Comparison of ENCODE assay signal across 15 cellular contexts in the genomic region with DNA sequence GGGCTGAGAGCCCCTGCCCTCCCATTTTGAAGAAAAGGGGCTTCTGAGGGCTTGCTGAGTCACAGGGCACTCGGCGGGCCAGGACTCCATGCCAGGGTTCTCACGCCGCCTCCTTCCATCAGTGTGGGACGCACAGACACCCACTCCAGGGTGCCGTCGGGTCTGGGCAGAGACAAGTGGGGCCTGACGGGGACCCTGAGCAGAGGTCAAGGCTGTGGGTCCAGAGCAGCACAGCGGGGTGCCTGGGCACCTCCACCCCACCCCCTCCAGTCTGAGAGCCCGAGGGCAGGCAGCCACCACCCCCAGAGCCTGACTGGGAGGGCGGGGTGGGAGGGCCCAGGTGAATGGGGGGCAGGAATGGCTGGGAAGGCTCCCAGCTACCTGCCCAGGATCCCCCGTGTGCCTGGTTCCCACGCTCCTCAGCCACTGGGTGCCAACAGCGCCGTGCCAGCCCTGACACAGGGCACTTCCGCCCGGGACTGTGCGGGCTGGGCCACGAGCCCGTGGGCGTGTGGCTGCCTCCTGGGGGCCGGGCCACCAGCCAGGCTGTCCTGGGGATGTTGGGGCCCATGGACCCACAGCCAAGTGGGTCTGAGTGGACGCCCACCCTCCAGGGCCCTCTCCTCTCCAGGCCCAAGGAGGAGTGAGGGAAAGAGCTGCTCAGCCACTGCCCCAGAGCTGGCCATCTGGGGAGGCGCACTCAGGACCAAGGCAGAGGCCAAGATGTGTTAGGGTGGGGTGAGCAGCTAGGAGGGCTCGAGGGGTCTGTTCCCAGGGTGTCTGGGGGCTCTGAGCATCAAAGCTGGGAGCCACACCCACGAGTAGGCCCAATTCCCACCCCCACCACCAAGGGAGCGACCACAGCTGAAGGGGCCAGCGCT. TPM values are rescaled to one million over a fixed set of nuclear protein-coding genes. Genes with fewer than 3 reads are reported as not detected.
DNase-seq lines count a peak whose midpoint lies in the region; ATAC-seq and TF ChIP-seq lines count a peak whose summit lies in the region.
"Had no signal": no experiment of that assay in that cellular context is flagged by ENCODE, and none has a peak within 500 bp of the region (broad histone marks: within the 10 kb centered on the region; RNA-seq: fewer than 3 reads in every experiment).

No MANE protein-coding gene starts in this region.

- POLR2A ChIA-PET in IMR-90 (lab: Charles Lee; ENCODE audit: unreplicated experiment) = no interaction called here

- H2BK120ac ChIP-seq in IMR-90 (ENCODE audit: low read depth, low read length) = no peak overlapping the region

- H3K36me3 ChIP-seq in IMR-90 (ENCODE audit: control insufficient read depth, insufficient read depth, low read length) (no peaks in the 10 kb centered on the region), esophagus (ENCODE audit: control insufficient read depth in 2 of 2, insufficient read depth in 2 of 2, low read length in 1 of 2) (no peaks in the 10 kb centered on the region), rectal smooth muscle tissue (ENCODE audit: control insufficient read depth, insufficient read depth, low read length) (no peaks in the 10 kb centered on the region), GM23338 (ENCODE audit: insufficient read depth) (no peaks in the 10 kb centered on the region)
- H3K36me3 ChIP-seq: SJSA1 had no signal

- H3K23ac ChIP-seq in IMR-90 (ENCODE audit: low read depth, low read length) = no peak overlapping the region

- in situ Hi-C loops in IMR-90 (cut with MboI; ENCODE audit: low sequenced_read_pairs) = no loop called here

- no peak overlapping the region for H3K56ac ChIP-seq in IMR-90 (ENCODE audit: extremely low read depth, insufficient read depth, low read length)

- H4K8ac ChIP-seq in IMR-90 (ENCODE audit: low read depth in 2 of 2, low read length in 2 of 2) = no peak overlapping the region

- H2AFZ ChIP-seq in IMR-90 (replicated peaks; ENCODE audit: low read length, poor library complexity) (no peak overlapping the region), GM23338 (no peak overlapping the region)

- CTCF ChIA-PET in IMR-90 (lab: Yijun Ruan, JAX) = interaction anchor here (1.2 kb wide), 1 partner anchor 10 kb away, joined by 4 read pairs; a partner anchor contains a TSS

- H3K4me1 Mint-ChIP-seq in GM23338 = peaks cover 7% of the 10 kb centered on the region

- intact Hi-C loops in IMR-90 (cut with micrococcal nuclease) = no loop called here

- H3K4me1 ChIP-seq in IMR-90 (ENCODE audit: control insufficient read depth, insufficient read depth, low read length) (0 out of 2 replicates have a peak, but pooled peaks cover 2% of the 10 kb centered on the region), esophagus (ENCODE audit: control insufficient read depth in 2 of 2, insufficient read depth in 2 of 2, low read length in 1 of 2) (peaks cover 11 to 55% of the 10 kb centered on the region in 2 donors), rectal smooth muscle tissue (ENCODE audit: control insufficient read depth, insufficient read depth, low read length) (no peaks in the 10 kb centered on the region), GM23338 (ENCODE audit: insufficient read depth) (peaks cover 13% of the 10 kb centered on the region; the same call in 1 of the 2 replicates)

- H3K9me3 ChIP-seq in IMR-90 (ENCODE audit: control insufficient read depth, insufficient read depth, low read length) = no peaks in the 10 kb centered on the region
- no peaks in the 10 kb centered on the region for H3K9me3 ChIP-seq in esophagus (ENCODE audit: control insufficient read depth in 2 of 2, insufficient read depth in 1 of 2, low read depth in 1 of 2, low read length in 1 of 2)
- H3K9me3 ChIP-seq: SJSA1 had no signal

- TF ChIP-seq RAD21 in IMR-90 (IDR thresholded peaks at IDR 0.05; ENCODE audit: low read length) = no peak

- no peak overlapping the region for H3K4me2 ChIP-seq in IMR-90 (ENCODE audit: low read depth, low read length)
- no peak overlapping the region for H3K4me2 ChIP-seq in GM23338

- H3K4ac ChIP-seq in IMR-90 (ENCODE audit: low read depth, low read length) = no peak overlapping the region

- H2AK9ac ChIP-seq in IMR-90 (replicated peaks; ENCODE audit: low read depth, low read length, poor library complexity) = peak overlapping the region; percentile 78

- no peak overlapping the region for H3K27ac Mint-ChIP-seq in GM23338
- H3K27ac Mint-ChIP-seq: CD4-positive, CD25-positive, alpha-beta regulatory T cell had no signal

- dilution Hi-C loops in IMR-90 (cut with HindIII; ENCODE audit: low sequenced_read_pairs, unreplicated experiment) = no loop called here

- no peaks in the 10 kb centered on the region for H3F3A ChIP-seq in GM23338 (replicated peaks; ENCODE audit: low read depth)

- H3K27me3 Mint-ChIP-seq in GM23338 (ENCODE audit: insufficient read depth, low read depth, poor library complexity) = peaks cover 7% of the 10 kb centered on the region
- H3K27me3 Mint-ChIP-seq: CD4-positive, CD25-positive, alpha-beta regulatory T cell had no signal

- H3K79me2 ChIP-seq in GM23338 (replicated peaks; ENCODE audit: insufficient read depth) = no peaks in the 10 kb centered on the region

- H2AK5ac ChIP-seq in IMR-90 (ENCODE audit: low read depth, low read length) = no peak overlapping the region

- no TSS peak for BruUV-seq in IMR-90 (replicated peaks; lab: Mats Ljungman, UMichigan)

- no peaks in the 10 kb centered on the region for H3K79me1 ChIP-seq in IMR-90 (ENCODE audit: low read depth in 1 of 2, low read length in 2 of 2)

- H3K36me3 Mint-ChIP-seq in GM23338 (ENCODE audit: low read depth) = no peaks in the 10 kb centered on the region
- H3K36me3 Mint-ChIP-seq: CD4-positive, CD25-positive, alpha-beta regulatory T cell had no signal

- H3K4me3 ChIP-seq in IMR-90 (ENCODE audit: insufficient read depth, low read depth, low read length) (no peak overlapping the region), esophagus (ENCODE audit: low read depth in 1 of 2, low read length in 2 of 2) (no peak overlapping the region), rectal smooth muscle tissue (ENCODE audit: low read length) (peak overlapping the region; percentile 8), GM23338 (no peak overlapping the region)
- H3K4me3 ChIP-seq: SJSA1 had no signal

- H3K9me1 ChIP-seq in IMR-90 (ENCODE audit: insufficient read depth, low read length) = no peaks in the 10 kb centered on the region

- H4K20me1 ChIP-seq in IMR-90 (ENCODE audit: insufficient read depth, low read length) (no peaks in the 10 kb centered on the region), GM23338 (replicated peaks; ENCODE audit: insufficient read depth) (no peaks in the 10 kb centered on the region)

- no peak overlapping the region for H3K9ac ChIP-seq in IMR-90 (ENCODE audit: low read depth, low read length)
- H3K9ac ChIP-seq in rectal smooth muscle tissue (ENCODE audit: low read length) = no peak overlapping the region

- TF ChIP-seq POLR2A in IMR-90 (IDR thresholded peaks at IDR 0.05; ENCODE audit: low read depth, low read length) = no peak

- no peak overlapping the region for H3K18ac ChIP-seq in IMR-90 (ENCODE audit: low read depth, low read length)

- TF ChIP-seq CTCF in C4-2B (conservative IDR thresholded peaks at IDR 0.05) (no peak), IMR-90 (conservative IDR thresholded peaks at IDR 0.05; ENCODE audit: low read depth, low read length) (no peak), GM23338 (conservative IDR thresholded peaks at IDR 0.05; ENCODE audit: low read depth in 2 of 2) (no peak)

- no peak for DNase-seq in IMR-90
- no peak for DNase-seq in GM23338 (ENCODE audit: low spot score)
- no peak for DNase-seq in HCEC 1CT
- DNase-seq in SKM-1 (lab: John Stamatoyannopoulos, UW; ENCODE audit: unreplicated experiment) = no peak
- DNase-seq in T1000 (lab: John Stamatoyannopoulos, UW) = no peak
- DNase-seq: CD4-positive, CD25-positive, alpha-beta regulatory T cell; GF-D8; GOT3; mesendoderm; NCI-H187 treated with DMSO at 0.1 percent for 48 hours; NCI-H748 treated with DMSO at 0.1 percent for 48 hours had no signal

- no peaks in the 10 kb centered on the region for H3K9me3 Mint-ChIP-seq in GM23338
- H3K9me3 Mint-ChIP-seq: CD4-positive, CD25-positive, alpha-beta regulatory T cell had no signal

- no peak overlapping the region for H2BK5ac ChIP-seq in IMR-90 (ENCODE audit: low read depth, low read length, poor library complexity, severe bottlenecking)

- H2BK15ac ChIP-seq in IMR-90 (ENCODE audit: low read depth, low read length) = no peak overlapping the region

- H4K5ac ChIP-seq in IMR-90 (ENCODE audit: low read depth, low read length) = no peak overlapping the region

- peaks cover 2% of the 10 kb centered on the region; the same call in 1 of the 2 replicates for H3K27me3 ChIP-seq in IMR-90 (ENCODE audit: control insufficient read depth, insufficient read depth, low read length)
- no peaks in the 10 kb centered on the region for H3K27me3 ChIP-seq in esophagus (ENCODE audit: control insufficient read depth in 1 of 2, insufficient read depth in 2 of 2, low read length in 2 of 2)
- H3K27me3 ChIP-seq in rectal smooth muscle tissue (ENCODE audit: control insufficient read depth, insufficient read depth, low read length) = peaks cover 5% of the 10 kb centered on the region
- H3K27me3 ChIP-seq in GM23338 (ENCODE audit: insufficient read depth) = no peaks in the 10 kb centered on the region

- H2BK20ac ChIP-seq in IMR-90 (ENCODE audit: low read depth, low read length) = no peak overlapping the region

- no peak for ATAC-seq in IMR-90 (ENCODE audit: low read depth)
- ATAC-seq in GM23338 = no peak

- peak overlapping the region; percentile 45 for H3K27ac ChIP-seq in C4-2B
- no peak overlapping the region for H3K27ac ChIP-seq in IMR-90 (ENCODE audit: insufficient read depth, low read length)
- peak overlapping the region; percentile 97 to 98 for H3K27ac ChIP-seq in esophagus (ENCODE audit: low read depth in 2 of 2, low read length in 1 of 2)
- H3K27ac ChIP-seq in rectal smooth muscle tissue (ENCODE audit: low read depth, low read length) = no peak overlapping the region
- H3K27ac ChIP-seq in GM23338 (ENCODE audit: low read depth) = no peak overlapping the region
- H3K27ac ChIP-seq: SJSA1 had no signal

- no peak overlapping the region for H3K14ac ChIP-seq in IMR-90 (replicated peaks; ENCODE audit: low read depth, low read length)

- no peak overlapping the region for H4K91ac ChIP-seq in IMR-90 (ENCODE audit: insufficient read depth, low read depth, low read length)

- 92% methylated on average over 9 of the region's 28 CpGs; no CpG with 5 or more reads in 1 of the 2 experiments for WGBS in IMR-90 (ENCODE audit: extremely low coverage in 2 of 2, insufficient read length in 1 of 2), 2 experiments
- 49% methylated on average over 27 to 28 of the region's 28 CpGs for WGBS in esophagus, 2 donors

- no peaks in the 10 kb centered on the region for H3K9me2 ChIP-seq in GM23338 (ENCODE audit: insufficient read depth)

- no peak overlapping the region for H3K4me3 Mint-ChIP-seq in GM23338
- H3K4me3 Mint-ChIP-seq: CD4-positive, CD25-positive, alpha-beta regulatory T cell had no signal

RNA-seq across cellular contexts. Expression of a gene that starts 10.1 kb away (rescaled TPM):
- not detected in 2 replicates for total RNA-seq in IMR-90 (2012; rRNA removed)
- polyA plus RNA-seq in IMR-90 (2012; rRNA removed) (0.15 and 0.39 TPM in 2 replicates), esophagus (1 to 10 TPM; 1.6 to 7.8 TPM), GM23338 (2016; fragmentation: Nextera tagmentation; extraction: Ambion mirVana) (4.0 and 4.8 TPM in 2 replicates)
- polyA plus RNA-seq in IMR-90 (2012; cell fraction: cytosol; rRNA removed) = 0.37 and 1.8 TPM in 2 replicates
- polyA plus RNA-seq in IMR-90 (2012; cell fraction: nucleus; rRNA removed; ENCODE audit: low replicate concordance) = 2.9 and 4.1 TPM in 2 replicates
- 39.0 and 55.1 TPM in 2 replicates for total RNA-seq in GM23338 (2014; rRNA removed; shearing (Covaris generic))
- polyA plus RNA-seq: CD4-positive, CD25-positive, alpha-beta regulatory T cell had no signal

RNA-seq across cellular contexts. Expression of a gene that starts 34.7 kb away (rescaled TPM):
- total RNA-seq in IMR-90 (2012; rRNA removed) = 9.7 and 11.4 TPM in 2 replicates
- polyA plus RNA-seq in IMR-90 (2012; rRNA removed) (22.9 and 28.4 TPM in 2 replicates), esophagus (1 to 10 TPM; 1.5 to 4.3 TPM), GM23338 (2016; fragmentation: Nextera tagmentation; extraction: Ambion mirVana) (2.0 and 2.1 TPM in 2 replicates)
- 17.3 and 37.9 TPM in 2 replicates for polyA plus RNA-seq in IMR-90 (2012; cell fraction: cytosol; rRNA removed)
- 14.3 and 42.3 TPM in 2 replicates for polyA plus RNA-seq in IMR-90 (2012; cell fraction: nucleus; rRNA removed; ENCODE audit: low replicate concordance)
- 14.4 and 19.0 TPM in 2 replicates for total RNA-seq in GM23338 (2014; rRNA removed; shearing (Covaris generic))

RNA-seq across cellular contexts. Expression of a gene that starts 57.1 kb away (rescaled TPM):
- 36.7 and 36.9 TPM in 2 replicates for total RNA-seq in IMR-90 (2012; rRNA removed)
- polyA plus RNA-seq in IMR-90 (2012; rRNA removed) = 65.1 and 66.0 TPM in 2 replicates
- polyA plus RNA-seq in IMR-90 (2012; cell fraction: cytosol; rRNA removed) = 38.5 and 59.2 TPM in 2 replicates
- 43.4 and 76.9 TPM in 2 replicates for polyA plus RNA-seq in IMR-90 (2012; cell fraction: nucleus; rRNA removed; ENCODE audit: low replicate concordance)
- polyA plus RNA-seq in esophagus = 10 to 100 TPM; 31.7 to 34.7 TPM
- total RNA-seq in GM23338 (2014; rRNA removed; shearing (Covaris generic)) = 79.5 and 97.3 TPM in 2 replicates
- 30.0 and 31.2 TPM in 2 replicates for polyA plus RNA-seq in GM23338 (2016; fragmentation: Nextera tagmentation; extraction: Ambion mirVana)

Comparison
In these comparisons a context has a peak if more than half of its experiments do, and no peak if none do; other contexts are left out.
1. H3K27ac ChIP-seq: peak in C4-2B (single experiment) and esophagus (2 of 2); none in IMR-90 (single experiment), rectal smooth muscle tissue (single experiment) and GM23338 (single experiment).